In the genomic region with DNA sequence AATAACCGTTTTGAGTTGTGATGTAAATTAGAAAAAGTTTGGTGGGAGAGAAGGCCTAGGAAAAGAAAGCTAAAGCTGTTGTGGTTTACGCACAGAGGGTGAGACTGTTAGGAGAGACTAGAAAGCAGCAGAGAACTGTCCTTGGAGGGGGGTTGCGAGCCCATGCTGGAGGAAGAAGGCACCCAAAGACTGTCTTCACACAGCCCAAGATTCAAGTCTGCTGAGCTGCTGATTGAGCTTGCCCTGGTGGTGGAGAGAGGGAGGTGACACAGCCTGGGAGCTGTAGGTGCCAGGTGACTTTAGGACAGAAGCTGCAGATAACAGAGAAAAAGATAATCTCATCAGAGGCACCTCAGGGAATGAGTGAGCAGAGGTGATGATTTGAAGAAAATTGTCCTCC, we compare ENCODE assay signal across 33 cellular contexts. TPM values are rescaled to one million over a fixed set of nuclear protein-coding genes. Genes with fewer than 3 reads are reported as not detected.
DNase-seq lines count a peak whose midpoint lies in the region; ATAC-seq, FAIRE-seq and TF ChIP-seq lines count a peak whose summit lies in the region.
"Had no signal": no experiment of that assay in that cellular context is flagged by ENCODE, and none has a peak within 500 bp of the region (broad histone marks: within the 10 kb centered on the region; RNA-seq: fewer than 3 reads in every experiment).

No MANE protein-coding gene starts in this region.

- no peaks in the 10 kb centered on the region for H3K27me3 ChIP-seq in H1 (replicated peaks in 1 of 4; ENCODE audit: control insufficient read depth in 3 of 4, extremely low read depth in 1 of 4, insufficient read depth in 3 of 4, low read length in 3 of 4)
- H3K27me3 ChIP-seq: esophagus squamous epithelium, upper lobe of right lung had no signal

- H3K79me2 ChIP-seq in H1 (ENCODE audit: control insufficient read depth in 1 of 2, insufficient read depth in 2 of 2, low read length in 2 of 2), result no peaks in the 10 kb centered on the region

- H4K91ac ChIP-seq in H1 (replicated peaks; ENCODE audit: insufficient read length, low read length), result no peak overlapping the region

- H3K27me3 Mint-ChIP-seq in type B pancreatic cell, result peaks cover 13% of the 10 kb centered on the region
- H3K27me3 Mint-ChIP-seq: activated CD4-positive, alpha-beta memory T cell treated with anti-CD3 and anti-CD28 coated beads for 36 hours; activated naive CD8-positive, alpha-beta T cell had no signal

- H2BK5ac ChIP-seq in H1 (ENCODE audit: low read depth, low read length), result no peak overlapping the region

- no peak overlapping the region for H4K8ac ChIP-seq in H1 (ENCODE audit: extremely low read depth, insufficient read depth, low read length)

- no peak overlapping the region for H2AK5ac ChIP-seq in H1 (ENCODE audit: low read depth, low read length)

- no peak overlapping the region for H3K4ac ChIP-seq in H1 (replicated peaks; ENCODE audit: insufficient read length, low read depth, low read length)

- FAIRE-seq in H1 (lab: Jason Lieb, UNC), result peak; percentile 52
- FAIRE-seq: bronchial epithelial cell, colon, frontal cortex had no signal

- H2BK20ac ChIP-seq in H1 (ENCODE audit: low read length), result no peak overlapping the region

- 79% methylated on average over 3 of the region's 3 CpGs; no CpG with 5 or more reads in 1 of the 2 experiments for whole genome bisulfite sequencing in H1 (ENCODE audit: extremely low coverage in 1 of 2, insufficient coverage in 1 of 2, insufficient read length in 1 of 2, insufficient replicate concordance in 2 of 2, low coverage in 1 of 2, low lambda C conversion rate in 2 of 2, missing lambda C conversion rate in 1 of 2), 2 experiments

- H3K79me1 ChIP-seq in H1 (ENCODE audit: low read depth, low read length), result no peaks in the 10 kb centered on the region

- TF ChIP-seq POLR2A in H1 (IDR thresholded peaks at IDR 0.05; ENCODE audit: control extremely low read depth in 1 of 2, low read depth in 2 of 2, low read length in 2 of 2), result no peak
- no peak for TF ChIP-seq POLR2A in GM18505 (IDR thresholded peaks at IDR 0.05; ENCODE audit: borderline replicate concordance, extremely low read depth, insufficient read depth, insufficient read length)

- H3K36me3 ChIP-seq in KOPT-K1 (ENCODE audit: insufficient read depth, low read length) (no peaks in the 10 kb centered on the region), H1 (ENCODE audit: control insufficient read depth in 2 of 4, insufficient read depth in 4 of 4, low read length in 3 of 4) (no peaks in the 10 kb centered on the region)
- H3K36me3 ChIP-seq: esophagus squamous epithelium, upper lobe of right lung had no signal

- no peak overlapping the region for H2BK15ac ChIP-seq in H1 (ENCODE audit: low read length)

- H3K14ac ChIP-seq in H1 (ENCODE audit: insufficient read length), result no peak overlapping the region

- no peaks in the 10 kb centered on the region for H3K23me2 ChIP-seq in H1 (ENCODE audit: low read depth, low read length)

- no peaks in the 10 kb centered on the region for H3K4me1 Mint-ChIP-seq in type B pancreatic cell (ENCODE audit: unreplicated experiment)
- H3K4me1 Mint-ChIP-seq: activated B cell treated with CpG ODN at 0.5 μM for 24 hours; stimulated activated memory B cell treated with anti-CD40 and anti-IgM and Interleukin-4, amounts not matched to agents 10 μg/mL and 1 μg/mL and 100 μg/mL, for 72 hours had no signal

- peaks cover 4% of the 10 kb centered on the region for H3K9me3 Mint-ChIP-seq in type B pancreatic cell
- H3K9me3 Mint-ChIP-seq: activated B cell treated with CpG ODN at 0.5 μM for 24 hours; activated CD4-positive, alpha-beta memory T cell treated with anti-CD3 and anti-CD28 coated beads for 36 hours; activated T-helper 2 cell treated with anti-CD3 and anti-CD28 coated beads, Interferon-gamma antibody, Interleukin-2, Interleukin-4, amounts not matched to agents 10 μg/mL and 5 μg/mL and 100 μg/mL, durations not matched to agents 14 hours and 24 hours and 36 hours; HFFc6; stimulated activated memory B cell treated with anti-CD40 and anti-IgM and Interleukin-4, amounts not matched to agents 10 μg/mL and 1 μg/mL and 100 μg/mL, for 72 hours had no signal

- CTCF ChIA-PET in H1 (lab: Charles Lee; ENCODE audit: partially characterized antibody), result interaction anchor here (0.7 to 5.9 kb wide), 17 partner anchors 10 to 522 kb away, joined by 3 to 24 read pairs (median 4); partner anchors contain the start of gene TLR5

- H3K9me3 ChIP-seq in KOPT-K1 (ENCODE audit: insufficient read depth, low read length, poor library complexity, severe bottlenecking) (no peaks in the 10 kb centered on the region), H1 (ENCODE audit: insufficient read depth in 2 of 2, low read depth in 1 of 2, low read length in 1 of 2) (no peaks in the 10 kb centered on the region)
- H3K9me3 ChIP-seq: esophagus squamous epithelium, upper lobe of right lung had no signal

- TF ChIP-seq EP300 in H1 (IDR thresholded peaks at IDR 0.05; ENCODE audit: borderline replicate concordance in 1 of 2, low read depth in 2 of 2, low read length in 2 of 2), result no peak

- H3K4me3 Mint-ChIP-seq in type B pancreatic cell, result no peak overlapping the region
- H3K4me3 Mint-ChIP-seq: activated B cell treated with CpG ODN at 0.5 μM for 24 hours; activated CD4-positive, alpha-beta memory T cell treated with anti-CD3 and anti-CD28 coated beads for 36 hours; activated naive CD8-positive, alpha-beta T cell; HFFc6; stimulated activated memory B cell treated with anti-CD40 and anti-IgM and Interleukin-4, amounts not matched to agents 10 μg/mL and 1 μg/mL and 100 μg/mL, for 72 hours had no signal

- no peaks in the 10 kb centered on the region for H3K36me3 Mint-ChIP-seq in type B pancreatic cell
- H3K36me3 Mint-ChIP-seq: activated CD4-positive, alpha-beta memory T cell treated with anti-CD3 and anti-CD28 coated beads for 36 hours; activated naive CD8-positive, alpha-beta T cell; stimulated activated memory B cell treated with anti-CD40 and anti-IgM and Interleukin-4, amounts not matched to agents 10 μg/mL and 1 μg/mL and 100 μg/mL, for 72 hours had no signal

- H2BK120ac ChIP-seq in H1 (replicated peaks; ENCODE audit: low read depth, low read length), result no peak overlapping the region

- DNase-seq in NCI-H82 (lab: John Stamatoyannopoulos, UW) (peak; percentile 25), NCI-H82 treated with DMSO at 0.1 percent for 48 hours (lab: John Stamatoyannopoulos, UW; ENCODE audit: unreplicated experiment) (no peak), H1 (ENCODE audit: low read depth in 1 of 2, low spot score in 2 of 2) (no peak), type B pancreatic cell (ENCODE audit: extremely low spot score, unreplicated experiment) (no peak), NCI-H2196 treated with DMSO at 0.1 percent for 48 hours (lab: John Stamatoyannopoulos, UW; ENCODE audit: unreplicated experiment) (no peak), GM20000 (ENCODE audit: low spot score) (no peak)
- DNase-seq: activated B cell treated with CpG ODN at 0.5 μM for 24 hours; activated CD4-positive, alpha-beta memory T cell treated with anti-CD3 and anti-CD28 coated beads for 36 hours; anterior cingulate cortex; effector memory CD4-positive, alpha-beta T cell; esophagus squamous epithelium; HFFc6; left cardiac atrium; NCI-H1048; NCI-H187; NCI-H2171; NCI-H524; SHP77 treated with DMSO at 0.1 percent for 48 hours; stimulated activated CD4-positive, alpha-beta T cell treated with anti-CD3 and anti-CD28 coated beads, Interleukin-4, amount 100 ng/mL, for 4 hours; substantia nigra; SW 1271; T1000; upper lobe of right lung had no signal

- H3K4me3 ChIP-seq in H1 (ENCODE audit: extremely low read depth in 1 of 4, insufficient read depth in 2 of 4, low read depth in 3 of 4, low read length in 4 of 4), result no peak overlapping the region
- H3K4me3 ChIP-seq: esophagus squamous epithelium, upper lobe of right lung had no signal

- H3K9ac ChIP-seq in H1 (replicated peaks in 1 of 4; ENCODE audit: extremely low read depth in 1 of 4, low read depth in 3 of 4, low read length in 3 of 4), result no peak overlapping the region

- no peak overlapping the region for H3K56ac ChIP-seq in H1 (replicated peaks; ENCODE audit: insufficient read length, low read depth, low read length)

- TF ChIP-seq RAD21 in H1 (IDR thresholded peaks at IDR 0.05 in 1 of 2, conservative IDR thresholded peaks at IDR 0.05 in 1 of 2; ENCODE audit: low read depth in 2 of 2, low read length in 2 of 2), result peak in 1 of 2 experiments; percentile 31; a peak in 1 of 4 replicates

- no peak for ATAC-seq in GM18505 (IDR thresholded peaks at IDR 0.05; ENCODE audit: unreplicated experiment)
- ATAC-seq: left cardiac atrium; Panc1; stimulated activated memory B cell treated with anti-CD40 and anti-IgM and Interleukin-4, amounts not matched to agents 10 μg/mL and 1 μg/mL and 100 μg/mL, for 72 hours; upper lobe of right lung had no signal

- peak overlapping the region; percentile 2 for H3K27ac ChIP-seq in KOPT-K1 (ENCODE audit: low read depth, low read length, poor library complexity, severe bottlenecking)
- no peak overlapping the region for H3K27ac ChIP-seq in H1 (ENCODE audit: low read depth, low read length)
- H3K27ac ChIP-seq: 22Rv1, esophagus squamous epithelium, upper lobe of right lung had no signal

- H2AFZ ChIP-seq in H1 (ENCODE audit: low read length), result peak overlapping the region; percentile 4; the same call in 1 of the 2 replicates

- TF ChIP-seq CTCF in H1 (IDR thresholded peaks at IDR 0.05; ENCODE audit: control extremely low read depth in 1 of 3, insufficient read depth in 1 of 3, low read depth in 1 of 3, low read length in 3 of 3), result peak; percentile 27 to 64 (median 57); a peak in 3 of 4 replicates
- TF ChIP-seq CTCF in type B pancreatic cell (conservative IDR thresholded peaks at IDR 0.05), result peak; percentile 28
- no peak for TF ChIP-seq CTCF in GM20000 (IDR thresholded peaks at IDR 0.05; ENCODE audit: extremely low read depth, missing control alignments)

- H2BK12ac ChIP-seq in H1 (ENCODE audit: low read depth, low read length), result no peak overlapping the region

- no peak overlapping the region for H3K27ac Mint-ChIP-seq in type B pancreatic cell
- H3K27ac Mint-ChIP-seq: activated B cell treated with CpG ODN at 0.5 μM for 24 hours; activated CD4-positive, alpha-beta memory T cell treated with anti-CD3 and anti-CD28 coated beads for 36 hours; activated naive CD8-positive, alpha-beta T cell; activated T-helper 2 cell treated with anti-CD3 and anti-CD28 coated beads, Interferon-gamma antibody, Interleukin-2, Interleukin-4, amounts not matched to agents 10 μg/mL and 5 μg/mL and 100 μg/mL, durations not matched to agents 14 hours and 24 hours and 36 hours; HFFc6; stimulated activated memory B cell treated with anti-CD40 and anti-IgM and Interleukin-4, amounts not matched to agents 10 μg/mL and 1 μg/mL and 100 μg/mL, for 72 hours had no signal

- POLR2A ChIA-PET in H1 (lab: Charles Lee; ENCODE audit: partially characterized antibody), result no interaction called here

- H3K4me1 ChIP-seq in H1 (replicated peaks in 1 of 4; ENCODE audit: control insufficient read depth in 3 of 4, insufficient read depth in 4 of 4, low read length in 3 of 4), result 0 out of 7 replicates have a peak, but pooled peaks cover 0 to 2% (median 0%) of the 10 kb centered on the region in 4 experiments
- H3K4me1 ChIP-seq: upper lobe of right lung had no signal

- H3K23ac ChIP-seq in H1 (ENCODE audit: insufficient read length), result no peak overlapping the region

- no peak overlapping the region for H4K5ac ChIP-seq in H1 (ENCODE audit: insufficient read length, low read depth, low read length)

- no peaks in the 10 kb centered on the region for H4K20me1 ChIP-seq in H1 (replicated peaks in 1 of 2; ENCODE audit: control insufficient read depth in 1 of 2, insufficient read depth in 2 of 2, low read length in 2 of 2)

- H3K4me2 ChIP-seq in H1 (ENCODE audit: insufficient read depth in 1 of 2, low read depth in 2 of 2, low read length in 2 of 2), result no peak overlapping the region

- no peak overlapping the region for H3K18ac ChIP-seq in H1 (ENCODE audit: extremely low read depth, low read length)

RNA-seq across cellular contexts. Expression of gene TLR5, which starts 18.3 kb away (rescaled TPM):
- 0.35 and 0.94 TPM in 2 replicates for total RNA-seq in H1 (2021; fragmentation: NEBNext Ultra II Directional; extraction: Animal tissue kit (Norgen Biotek cat#: 25700))
- polyA plus RNA-seq in H1 (2011; rRNA removed), result 0.20 and 0.74 TPM in 2 replicates
- polyA plus RNA-seq in H1 (2011; cell fraction: cytosol; rRNA removed), result 0.62 TPM
- 1.5 TPM for polyA plus RNA-seq in H1 (2011; cell fraction: nucleus; rRNA removed)
- polyA plus RNA-seq in H1 (2012, experiment 1 of 2), result 1.0 to 1.3 TPM (median 1.1 TPM) in 4 replicates
- 0.54 TPM for polyA plus RNA-seq in H1 (2012, experiment 2 of 2)
- 0.53 TPM for polyA plus RNA-seq in H1 (2013, experiment 1 of 2)
- polyA plus RNA-seq in H1 (2013, experiment 2 of 2), result 0.63 TPM
- polyA minus RNA-seq in H1 (2011; rRNA and poly(A)+ RNA removed), result 0.60 and 0.80 TPM in 2 replicates
- polyA minus RNA-seq in H1 (2011; cell fraction: cytosol; rRNA and poly(A)+ RNA removed), result not detected
- polyA minus RNA-seq in H1 (2011; cell fraction: nucleus; rRNA and poly(A)+ RNA removed), result 2.0 TPM
- total RNA-seq in type B pancreatic cell (ENCODE audit: low replicate concordance), result 2.8 and 4.2 TPM in 2 replicates
- total RNA-seq: activated B cell treated with CpG ODN at 0.5 μM for 24 hours had no signal
